26 cellular contexts compared by ENCODE assay signal in the genomic region with DNA sequence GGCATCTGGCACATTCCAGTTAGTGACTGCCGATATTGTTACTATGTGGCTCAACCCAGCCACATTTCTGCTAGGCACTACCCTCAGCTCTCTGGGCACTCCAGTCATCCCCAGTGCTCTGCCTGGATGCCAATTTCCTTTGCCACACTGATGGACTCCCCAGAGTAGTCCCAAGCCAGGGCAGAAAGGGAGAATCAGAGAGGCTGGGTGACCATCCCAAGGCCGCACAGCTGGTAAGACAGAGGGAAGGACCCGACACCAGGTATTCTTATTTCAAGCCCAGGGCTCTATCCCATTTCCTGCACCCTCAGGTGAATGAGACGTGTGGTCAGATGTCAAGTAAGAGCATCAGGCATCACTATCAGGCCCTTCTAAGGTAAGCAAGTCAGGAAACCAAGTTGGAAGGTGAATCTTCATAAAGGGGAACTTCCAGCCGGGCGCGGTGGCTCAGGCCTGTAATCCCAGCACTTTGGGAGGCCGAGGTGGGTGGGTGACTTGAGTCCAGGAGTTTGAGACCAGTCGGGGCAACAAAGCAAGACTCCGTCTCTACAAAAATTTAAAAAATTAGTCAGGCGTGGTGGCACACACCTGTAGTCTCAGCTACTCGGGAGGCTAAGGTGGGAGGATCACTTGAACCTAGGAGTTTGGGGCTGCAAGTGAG. TPM values are rescaled to one million over a fixed set of nuclear protein-coding genes. Genes with fewer than 3 reads are reported as not detected.
DNase-seq lines count a peak whose midpoint lies in the region; ATAC-seq and TF ChIP-seq lines count a peak whose summit lies in the region.
"Had no signal": no experiment of that assay in that cellular context is flagged by ENCODE, and none has a peak within 500 bp of the region (broad histone marks: within the 10 kb centered on the region; RNA-seq: fewer than 3 reads in every experiment).

No MANE protein-coding gene starts in this region.

- H3K4me3 ChIP-seq in adrenal gland (no peak overlapping the region), esophagus squamous epithelium (no peak overlapping the region), transverse colon (no peak overlapping the region), brain microvascular endothelial cell (ENCODE audit: low read depth, low read length) (no peak overlapping the region)
- H3K4me3 ChIP-seq: colonic mucosa, lung, SJCRH30, thoracic aorta had no signal

- no peaks in the 10 kb centered on the region for H3K9me3 ChIP-seq in adrenal gland (replicated peaks in 1 of 3)
- no peaks in the 10 kb centered on the region for H3K9me3 ChIP-seq in esophagus squamous epithelium
- H3K9me3 ChIP-seq in transverse colon, result no peaks in the 10 kb centered on the region
- H3K9me3 ChIP-seq: colonic mucosa, SJCRH30, thoracic aorta had no signal

- 93 to 99% (median 95%) methylated on average over 11 to 12 of the region's 12 CpGs for WGBS in adrenal gland, 4 donors
- 92 to 93% methylated on average over 9 to 11 of the region's 12 CpGs for WGBS in esophagus squamous epithelium, 2 donors
- 92 to 96% methylated on average over 5 to 12 of the region's 12 CpGs for WGBS in transverse colon (ENCODE audit: low coverage in 1 of 2), 2 donors

- intact Hi-C loops in adrenal gland (cut with DNase I) (no loop called here), esophagus squamous epithelium (cut with DNase I) (no loop called here), posterior vena cava (cut with DNase I) (loop anchor here in 1 of 2 donors (5.0 kb wide), 1 partner anchor 37 kb away; a partner anchor contains a TSS), transverse colon (cut with DNase I; ENCODE audit: low total_unique reads) (loop anchor here (5.0 kb wide), 1 partner anchor 37 kb away; a partner anchor contains a TSS)

- DNase-seq in adrenal gland (peak in 2 of 7 donors; percentile 13 to 23), esophagus squamous epithelium (lab: John Stamatoyannopoulos, UW) (no peak), posterior vena cava (ENCODE audit: low spot score) (peak; percentile 65), transverse colon (no peak), NCI-H748 (lab: John Stamatoyannopoulos, UW; ENCODE audit: unreplicated experiment) (no peak), brain microvascular endothelial cell (no peak)
- DNase-seq: activated CD4-positive, alpha-beta T cell treated with anti-CD3 and anti-CD28 coated beads for 4 hours; activated CD8-positive, alpha-beta T cell treated with anti-CD3 and anti-CD28 coated beads, Interleukin-2, amount 10 ng/mL, durations not matched to agents 7 days and 5 days; activated naive CD4-positive, alpha-beta T cell treated with anti-CD3 and anti-CD28 coated beads, Interleukin-2, amount 10 ng/mL, durations not matched to agents 7 days and 5 days; C1 segment of cervical spinal cord; colonic mucosa; COR-L47; DMS53; effector memory CD8-positive, alpha-beta T cell; erythroblast; NCI-H774; occipital lobe; SJCRH30; stimulated activated naive B cell treated with anti-CD40 and anti-IgM and Interleukin-4, amounts not matched to agents 10 μg/mL and 1 μg/mL and 100 μg/mL, for 72 hours; T-helper 9 cell had no signal

- TF ChIP-seq CTCF in adrenal gland (IDR thresholded peaks at IDR 0.05), result no peak
- no peak for TF ChIP-seq CTCF in esophagus squamous epithelium (IDR thresholded peaks at IDR 0.05)
- no peak for TF ChIP-seq CTCF in transverse colon (IDR thresholded peaks at IDR 0.05)
- TF ChIP-seq CTCF in brain microvascular endothelial cell (IDR thresholded peaks at IDR 0.05; ENCODE audit: low read depth, low read length, missing control alignments), result no peak

- in situ Hi-C loops in transverse colon (cut with MboI; ENCODE audit: low pct_ligation_motif_present in 1 of 4, low pct_unique_long_range_greater_than_20kb in 1 of 4, low sequenced_read_pairs in 3 of 4), result no loop called here
- in situ Hi-C loops in brain microvascular endothelial cell (cut with HindIII; ENCODE audit: low pct_ligation_motif_present, low sequenced_read_pairs), result no loop called here

- no peak for ATAC-seq in HG02885 (IDR thresholded peaks at IDR 0.05; ENCODE audit: poor library complexity, unreplicated experiment)
- ATAC-seq: activated CD8-positive, alpha-beta T cell treated with anti-CD3 and anti-CD28 coated beads, Interleukin-2, amount 10 ng/mL, durations not matched to agents 7 days and 5 days; activated T-helper 17 cell treated with anti-CD3 and anti-CD28 coated beads, Interleukin-2, amount 50 U/mL, for 72 hours; effector memory CD8-positive, alpha-beta T cell; stimulated activated naive B cell treated with anti-CD40 and anti-IgM and Interleukin-4, amounts not matched to agents 10 μg/mL and 1 μg/mL and 100 μg/mL, for 72 hours had no signal

- no peak for TF ChIP-seq EP300 in transverse colon (IDR thresholded peaks at IDR 0.05; ENCODE audit: low read depth)

- TF ChIP-seq POLR2A in adrenal gland (IDR thresholded peaks at IDR 0.05) (no peak), esophagus squamous epithelium (IDR thresholded peaks at IDR 0.05) (no peak), transverse colon (IDR thresholded peaks at IDR 0.05) (no peak)

- H3K27ac ChIP-seq in adrenal gland (peak overlapping the region in 4 of 5 donors; percentile 59 to 95 (median 84)), esophagus squamous epithelium (peak overlapping the region; percentile 57 to 93 (median 83)), transverse colon (peak overlapping the region; percentile 81 to 84 (median 82)), brain microvascular endothelial cell (no peak overlapping the region)
- H3K27ac ChIP-seq: colonic mucosa, SJCRH30, thoracic aorta, VCaP had no signal

- H3K36me3 ChIP-seq in adrenal gland (replicated peaks in 1 of 2) (no peaks in the 10 kb centered on the region), esophagus squamous epithelium (no peaks in the 10 kb centered on the region), transverse colon (no peaks in the 10 kb centered on the region), brain microvascular endothelial cell (replicated peaks) (peaks cover 19% of the 10 kb centered on the region)
- H3K36me3 ChIP-seq: colonic mucosa, SJCRH30, thoracic aorta had no signal

- H3K4me1 ChIP-seq in adrenal gland (replicated peaks in 1 of 2), result peaks cover 80 to 91% of the 10 kb centered on the region in 2 donors
- peaks cover 61 to 95% (median 76%) of the 10 kb centered on the region in 3 donors for H3K4me1 ChIP-seq in esophagus squamous epithelium
- peaks cover 52 to 85% (median 65%) of the 10 kb centered on the region in 4 donors for H3K4me1 ChIP-seq in transverse colon
- H3K4me1 ChIP-seq: colonic mucosa had no signal

- H3K27me3 ChIP-seq in adrenal gland (no peaks in the 10 kb centered on the region), esophagus squamous epithelium (no peaks in the 10 kb centered on the region), transverse colon (no peaks in the 10 kb centered on the region), brain microvascular endothelial cell (replicated peaks) (no peaks in the 10 kb centered on the region)
- H3K27me3 ChIP-seq: colonic mucosa, SJCRH30 had no signal

RNA-seq across cellular contexts. Expression of a gene that starts 38.6 kb away (rescaled TPM):
- total RNA-seq in adrenal gland (100 to 1,000 TPM in 1 of 8 donors, 10 to 100 TPM in 7; 41.1 to 111 (median 64.7) TPM), esophagus squamous epithelium (10 to 100 TPM in 3 of 4 donors, 1 to 10 TPM in 1; 7.1 to 22.1 (median 13.8) TPM), posterior vena cava (100 to 1,000 TPM in 1 of 2 donors, 10 to 100 TPM in 1; 85.2 to 114 TPM), transverse colon (10 to 100 TPM; 10.2 to 26.6 (median 14.6) TPM)
- 10 to 100 TPM; 15.2 to 37.9 (median 28.4) TPM for polyA plus RNA-seq in adrenal gland
- polyA plus RNA-seq: IgD-negative memory B cell had no signal
